Comparison of ENCODE assay signal across 17 cellular contexts in genomic region chr11:571802-572185, GRCh38. TPM values are rescaled to one million over a fixed set of nuclear protein-coding genes. Genes with fewer than 3 reads are reported as not detected.
DNase-seq lines count a peak whose midpoint lies in the region; ATAC-seq, FAIRE-seq and TF ChIP-seq lines count a peak whose summit lies in the region.
"Had no signal": no experiment of that assay in that cellular context is flagged by ENCODE, and none has a peak within 500 bp of the region (broad histone marks: within the 10 kb centered on the region; RNA-seq: fewer than 3 reads in every experiment).

No MANE protein-coding gene starts in this region.

- SMC1A ChIA-PET in GM12878 (lab: Charles Lee; ENCODE audit: uncharacterized antibody, unreplicated experiment), result no interaction called here

- no TSS peak for BruUV-seq in GM12878 (replicated peaks; lab: Mats Ljungman, UMichigan)

- no peaks in the 10 kb centered on the region; the same call in 1 of the 2 replicates for H3K4me1 ChIP-seq in HEK293 (ENCODE audit: control insufficient read depth, insufficient read depth, low read length)
- H3K4me1 ChIP-seq in GM12878 (ENCODE audit: control insufficient read depth, insufficient read depth, low read length), result peaks cover 18% of the 10 kb centered on the region

- H3K4me2 ChIP-seq in GM12878 (ENCODE audit: control insufficient read depth, insufficient read depth), result no peak overlapping the region

- RAD21 ChIA-PET in GM12878 (lab: Charles Lee; ENCODE audit: unreplicated experiment), result no interaction called here

- FAIRE-seq in GM12878 (lab: Jason Lieb, UNC), result no peak
- FAIRE-seq: GM12891, GM19239 had no signal

- H3K36me3 ChIP-seq in HEK293 (ENCODE audit: control insufficient read depth in 2 of 2, insufficient read depth in 1 of 2, low read length in 2 of 2) (no peaks in the 10 kb centered on the region), GM12878 (ENCODE audit: control insufficient read depth in 2 of 2, insufficient read depth in 2 of 2, low read length in 1 of 2) (peaks cover 0 to 4% of the 10 kb centered on the region in 2 experiments; a peak in 2 of 4 replicates)

- H3K9me3 Mint-ChIP-seq in CD4-positive, alpha-beta T cell, result no peaks in the 10 kb centered on the region
- no peaks in the 10 kb centered on the region for H3K9me3 Mint-ChIP-seq in nephron
- H3K9me3 Mint-ChIP-seq: CD4-positive, alpha-beta memory T cell had no signal

- no peak for ATAC-seq in CD4-positive, alpha-beta T cell (ENCODE audit: poor library complexity)
- ATAC-seq in GM12878 (no peak), GM18873 (IDR thresholded peaks at IDR 0.05; ENCODE audit: low FRiP score, unreplicated experiment) (no peak)

- no peak overlapping the region for H2AFZ ChIP-seq in GM12878 (ENCODE audit: control insufficient read depth, low read depth, low read length)

- no peaks in the 10 kb centered on the region for H3K9me3 ChIP-seq in CD4-positive, alpha-beta T cell (ENCODE audit: control insufficient read depth, low read length)
- no peaks in the 10 kb centered on the region for H3K9me3 ChIP-seq in HEK293 (ENCODE audit: control insufficient read depth, insufficient read depth, low read depth, low read length)
- H3K9me3 ChIP-seq in GM12878 (replicated peaks; ENCODE audit: control insufficient read depth, insufficient read depth, low read length), result no peaks in the 10 kb centered on the region

- H3K4me3 Mint-ChIP-seq in CD4-positive, alpha-beta T cell, result peak overlapping the region; percentile 20
- peak overlapping the region; percentile 23 to 32 (median 30) for H3K4me3 Mint-ChIP-seq in nephron
- H3K4me3 Mint-ChIP-seq: B cell had no signal

- DNase-seq in CD4-positive, alpha-beta T cell, result no peak
- DNase-seq in GM12878 (ENCODE audit: low read depth, low spot score) (no peak), NCI-H524 (lab: John Stamatoyannopoulos, UW) (no peak), T-helper 9 cell (no peak), NOMO-1 treated with DMSO at 0.1 percent for 48 hours (lab: John Stamatoyannopoulos, UW; ENCODE audit: unreplicated experiment) (no peak)
- DNase-seq: ACHN, C1 segment of cervical spinal cord, DMS79, HCEC 1CT had no signal

- peaks cover 23% of the 10 kb centered on the region for H3K79me2 ChIP-seq in GM12878 (ENCODE audit: control insufficient read depth, insufficient read depth, low read length)

- no peak overlapping the region for H3K27ac ChIP-seq in CD4-positive, alpha-beta T cell (ENCODE audit: low read depth, low read length)
- H3K27ac ChIP-seq in HEK293 (ENCODE audit: extremely low read depth, low read depth, low read length) (no peak overlapping the region), GM12878 (ENCODE audit: control insufficient read depth, insufficient read depth) (no peak overlapping the region)

- CTCF ChIA-PET in CD4-positive, alpha-beta T cell (lab: Charles Lee), result no interaction called here
- CTCF ChIA-PET in HEK293 (lab: Yijun Ruan, JAX), result no interaction called here
- CTCF ChIA-PET in GM12878 (lab: Yijun Ruan, JAX), result no interaction called here

- no peak for TF ChIP-seq POLR2A in GM12878 (IDR thresholded peaks at IDR 0.05; ENCODE audit: low read depth, low read length)

- no peak for TF ChIP-seq CTCF in CD4-positive, alpha-beta T cell (IDR thresholded peaks at IDR 0.05)
- TF ChIP-seq CTCF in HEK293 (tag by site-specific recombination; IDR thresholded peaks at IDR 0.05), result no peak
- no peak for TF ChIP-seq CTCF in GM12878 (IDR thresholded peaks at IDR 0.05 in 2 of 3, conservative IDR thresholded peaks at IDR 0.05 in 1 of 3; ENCODE audit: control insufficient read depth in 2 of 3, extremely low read depth in 1 of 3, insufficient read depth in 1 of 3, low read depth in 3 of 3, low read length in 3 of 3)
- TF ChIP-seq CTCF in nephron (IDR thresholded peaks at IDR 0.05; ENCODE audit: unreplicated experiment in 3 of 3), result no peak

- peaks cover 5% of the 10 kb centered on the region for H3K36me3 Mint-ChIP-seq in CD4-positive, alpha-beta T cell (ENCODE audit: low read depth)
- H3K36me3 Mint-ChIP-seq in nephron (ENCODE audit: low read depth), result no peaks in the 10 kb centered on the region

- TF ChIP-seq EP300 in GM12878 (IDR thresholded peaks at IDR 0.05; ENCODE audit: borderline replicate concordance in 1 of 2, control insufficient read depth in 1 of 2, low read depth in 2 of 2, low read length in 2 of 2), result no peak

- H4K20me1 ChIP-seq in GM12878 (ENCODE audit: control insufficient read depth, insufficient read depth), result no peaks in the 10 kb centered on the region

- in situ Hi-C loops in GM12878 (cut with MboI), result no loop called here

- peaks cover 4% of the 10 kb centered on the region for H3K27me3 Mint-ChIP-seq in CD4-positive, alpha-beta T cell
- peaks cover 22% of the 10 kb centered on the region for H3K27me3 Mint-ChIP-seq in nephron (ENCODE audit: low read depth)

- POLR2A ChIA-PET in CD4-positive, alpha-beta T cell (lab: Charles Lee), result no interaction called here
- POLR2A ChIA-PET in HEK293 (lab: Yijun Ruan, JAX), result interaction anchor here (0.7 to 1.6 kb wide), 2 partner anchors 10 to 12 kb away, joined by 3 to 4 read pairs; no protein-coding TSS in a partner anchor
- POLR2A ChIA-PET in GM12878 (lab: Charles Lee), result no interaction called here

- intact Hi-C loops in CD4-positive, alpha-beta T cell (cut with DNase I, micrococcal nuclease), result no loop called here
- intact Hi-C loops in GM12878 (cut with micrococcal nuclease; ENCODE audit: unreplicated experiment), result no loop called here

- TF ChIP-seq RAD21 in GM12878 (IDR thresholded peaks at IDR 0.05; ENCODE audit: insufficient read depth, low read depth, low read length), result no peak

- H3K27me3 ChIP-seq in CD4-positive, alpha-beta T cell (ENCODE audit: control insufficient read depth, insufficient read depth, low read length), result no peaks in the 10 kb centered on the region
- peaks cover 0 to 3% of the 10 kb centered on the region in 2 experiments; a peak in 2 of 4 replicates for H3K27me3 ChIP-seq in GM12878 (replicated peaks in 1 of 2; ENCODE audit: control insufficient read depth in 2 of 2, insufficient read depth in 2 of 2, low read length in 1 of 2)

- H3K9ac ChIP-seq in GM12878 (ENCODE audit: control insufficient read depth, insufficient read depth, low read length), result no peak overlapping the region

- WGBS in GM12878 (ENCODE audit: insufficient coverage, insufficient replicate concordance, low lambda C conversion rate, missing lambda C conversion rate), result 63% methylated on average over 8 of the region's 8 CpGs

- peaks cover 19% of the 10 kb centered on the region for H3K4me1 Mint-ChIP-seq in CD4-positive, alpha-beta T cell (ENCODE audit: low read depth)
- peaks cover 15% of the 10 kb centered on the region for H3K4me1 Mint-ChIP-seq in nephron

- no peak overlapping the region for H3K27ac Mint-ChIP-seq in CD4-positive, alpha-beta T cell
- H3K27ac Mint-ChIP-seq in nephron, result peak overlapping the region in 1 of 3 experiments; percentile 51
- H3K27ac Mint-ChIP-seq: B cell; CD4-positive, alpha-beta memory T cell had no signal

- H3K4me3 ChIP-seq in HEK293 (ENCODE audit: low read depth, low read length) (no peak overlapping the region), GM12878 (no peak overlapping the region)

RNA-seq across cellular contexts. Expression of gene PHRF1, which starts 4.5 kb away (rescaled TPM):
- 10 to 100 TPM; 37.1 to 37.6 TPM for total RNA-seq in CD4-positive, alpha-beta T cell
- total RNA-seq in GM12878 (2013; cell fraction: nucleolus; rRNA removed), result 65.8 and 74.9 TPM in 2 replicates
- total RNA-seq in GM12878 (2014; rRNA removed), result 19.2 and 22.0 TPM in 2 replicates
- total RNA-seq in GM12878 (2014; rRNA removed; fragmentation: Illumina TruSeq; extraction: Trizol), result 8.8 and 11.1 TPM in 2 replicates
- total RNA-seq in GM12878 (2021), result 39.4 and 43.5 TPM in 2 replicates
- polyA plus RNA-seq in GM12878 (2011; ENCODE audit: low read depth), result 4.2 TPM
- polyA plus RNA-seq in GM12878 (2011; rRNA removed), result 4.9 and 11.7 TPM in 2 replicates
- polyA plus RNA-seq in GM12878 (2011; cell fraction: cytosol; rRNA removed), result 11.7 and 18.5 TPM in 2 replicates
- polyA plus RNA-seq in GM12878 (2011; cell fraction: nucleus; rRNA removed), result 44.2 and 63.2 TPM in 2 replicates
- 16.1 TPM in 2 replicates for polyA plus RNA-seq in GM12878 (2012)
- polyA plus RNA-seq in GM12878 (2014; fragmentation: Illumina TruSeq; extraction: Trizol), result 2.4 and 8.0 TPM in 2 replicates
- under 1 TPM; 0.13 to 0.42 TPM for polyA plus RNA-seq in GM12878 (2014; fragmentation: Nextera tagmentation; extraction: Ambion mirVana)
- polyA plus RNA-seq in GM12878 (2014; rRNA removed), result 23.4 and 28.2 TPM in 2 replicates
- polyA plus RNA-seq in GM12878 (2016; fragmentation: Nextera tagmentation; extraction: Ambion mirVana), result 10 to 100 TPM; 18.5 to 21.7 TPM
- 9.5 and 17.9 TPM in 2 replicates for polyA minus RNA-seq in GM12878 (2011; rRNA and poly(A)+ RNA removed)
- polyA minus RNA-seq in GM12878 (2011; cell fraction: cytosol; rRNA and poly(A)+ RNA removed), result 12.8 and 12.9 TPM in 2 replicates
- polyA minus RNA-seq in GM12878 (2011; cell fraction: nucleus; rRNA and poly(A)+ RNA removed), result 14.7 and 27.1 TPM in 2 replicates

RNA-seq across cellular contexts. Expression of gene RASSF7, which starts 11.0 kb away (rescaled TPM):
- 10 to 100 TPM; 14.1 to 15.7 TPM for total RNA-seq in CD4-positive, alpha-beta T cell
- 12.2 and 18.6 TPM in 2 replicates for total RNA-seq in GM12878 (2013; cell fraction: nucleolus; rRNA removed)
- total RNA-seq in GM12878 (2014; rRNA removed) (17.8 and 19.0 TPM in 2 replicates), GM12878 (2014; rRNA removed; fragmentation: Illumina TruSeq; extraction: Trizol) (2.8 and 3.0 TPM in 2 replicates), GM12878 (2021) (15.1 and 16.8 TPM in 2 replicates)
- polyA plus RNA-seq in GM12878 (2011; ENCODE audit: low read depth), result 2.7 TPM
- polyA plus RNA-seq in GM12878 (2011; rRNA removed) (3.4 and 9.6 TPM in 2 replicates), GM12878 (2014; fragmentation: Illumina TruSeq; extraction: Trizol) (0.16 and 1.1 TPM in 2 replicates), GM12878 (2014; fragmentation: Nextera tagmentation; extraction: Ambion mirVana) (1 to 10 TPM in 1 of 2 experiments, under 1 TPM in 1; 0.39 to 1.0 TPM), GM12878 (2014; rRNA removed) (21.0 and 26.4 TPM in 2 replicates), GM12878 (2016; fragmentation: Nextera tagmentation; extraction: Ambion mirVana) (10 to 100 TPM; 22.2 to 29.7 TPM)
- polyA plus RNA-seq in GM12878 (2011; cell fraction: cytosol; rRNA removed), result 17.5 and 28.1 TPM in 2 replicates
- 69.5 and 70.3 TPM in 2 replicates for polyA plus RNA-seq in GM12878 (2011; cell fraction: nucleus; rRNA removed)
- 12.6 and 15.4 TPM in 2 replicates for polyA plus RNA-seq in GM12878 (2012)
- polyA minus RNA-seq in GM12878 (2011; rRNA and poly(A)+ RNA removed), result 2.3 and 7.4 TPM in 2 replicates
- polyA minus RNA-seq in GM12878 (2011; cell fraction: cytosol; rRNA and poly(A)+ RNA removed), result 3.2 and 8.7 TPM in 2 replicates
- polyA minus RNA-seq in GM12878 (2011; cell fraction: nucleus; rRNA and poly(A)+ RNA removed), result 8.1 and 14.3 TPM in 2 replicates

RNA-seq across cellular contexts. Expression of gene LMNTD2, which starts 11.3 kb away (rescaled TPM):
- 10 to 100 TPM in 1 of 2 experiments, 1 to 10 TPM in 1; 8.2 to 10.3 TPM for total RNA-seq in CD4-positive, alpha-beta T cell
- 1.7 and 4.5 TPM in 2 replicates for total RNA-seq in GM12878 (2013; cell fraction: nucleolus; rRNA removed)
- total RNA-seq in GM12878 (2014; rRNA removed) (2.1 and 3.8 TPM in 2 replicates), GM12878 (2014; rRNA removed; fragmentation: Illumina TruSeq; extraction: Trizol) (0.45 and 0.83 TPM in 2 replicates), GM12878 (2021) (2.8 and 3.3 TPM in 2 replicates)
- polyA plus RNA-seq in GM12878 (2011; ENCODE audit: low read depth), result 0.76 TPM
- polyA plus RNA-seq in GM12878 (2011; rRNA removed) (0.99 and 1.2 TPM in 2 replicates), GM12878 (2014; fragmentation: Illumina TruSeq; extraction: Trizol) (0.22 TPM in 1 of 2 replicates, not detected in the other), GM12878 (2014; fragmentation: Nextera tagmentation; extraction: Ambion mirVana) (not detected), GM12878 (2014; rRNA removed) (3.5 and 4.1 TPM in 2 replicates), GM12878 (2016; fragmentation: Nextera tagmentation; extraction: Ambion mirVana) (1 to 10 TPM in 1 of 2 experiments, under 1 TPM in 1; 0.88 to 1.4 TPM)
- polyA plus RNA-seq in GM12878 (2011; cell fraction: cytosol; rRNA removed), result 1.1 and 2.5 TPM in 2 replicates
- 33.2 and 35.5 TPM in 2 replicates for polyA plus RNA-seq in GM12878 (2011; cell fraction: nucleus; rRNA removed)
- polyA plus RNA-seq in GM12878 (2012), result 6.5 and 7.0 TPM in 2 replicates
- polyA minus RNA-seq in GM12878 (2011; rRNA and poly(A)+ RNA removed), result 1.5 TPM in 1 of 2 replicates, not detected in the other
- polyA minus RNA-seq in GM12878 (2011; cell fraction: cytosol; rRNA and poly(A)+ RNA removed), result 1.1 and 1.3 TPM in 2 replicates
- 3.1 and 3.8 TPM in 2 replicates for polyA minus RNA-seq in GM12878 (2011; cell fraction: nucleus; rRNA and poly(A)+ RNA removed)

RNA-seq across cellular contexts. Expression of gene LRRC56, which starts 34.5 kb away (rescaled TPM):
- 1 to 10 TPM; 2.4 TPM for total RNA-seq in CD4-positive, alpha-beta T cell
- total RNA-seq in GM12878 (2013; cell fraction: nucleolus; rRNA removed), result 3.4 and 5.1 TPM in 2 replicates
- total RNA-seq in GM12878 (2014; rRNA removed) (0.60 and 0.79 TPM in 2 replicates), GM12878 (2014; rRNA removed; fragmentation: Illumina TruSeq; extraction: Trizol) (0.41 and 0.45 TPM in 2 replicates), GM12878 (2021) (1.7 and 1.9 TPM in 2 replicates)
- 0.20 TPM for polyA plus RNA-seq in GM12878 (2011; ENCODE audit: low read depth)
- polyA plus RNA-seq in GM12878 (2011; rRNA removed) (0.37 and 0.75 TPM in 2 replicates), GM12878 (2014; fragmentation: Illumina TruSeq; extraction: Trizol) (0.19 TPM in 1 of 2 replicates, not detected in the other), GM12878 (2014; fragmentation: Nextera tagmentation; extraction: Ambion mirVana) (under 1 TPM in 1 of 2 experiments, not detected in 1; 0.02 TPM), GM12878 (2014; rRNA removed) (1.6 and 1.9 TPM in 2 replicates), GM12878 (2016; fragmentation: Nextera tagmentation; extraction: Ambion mirVana) (1 to 10 TPM in 1 of 2 experiments, under 1 TPM in 1; 0.62 to 1.0 TPM)
- 0.78 and 1.6 TPM in 2 replicates for polyA plus RNA-seq in GM12878 (2011; cell fraction: cytosol; rRNA removed)
- 8.1 and 9.7 TPM in 2 replicates for polyA plus RNA-seq in GM12878 (2011; cell fraction: nucleus; rRNA removed)
- polyA plus RNA-seq in GM12878 (2012), result 0.87 and 1.1 TPM in 2 replicates
- 1.0 and 1.5 TPM in 2 replicates for polyA minus RNA-seq in GM12878 (2011; rRNA and poly(A)+ RNA removed)
- 0.42 TPM in 1 of 2 replicates, not detected in the other for polyA minus RNA-seq in GM12878 (2011; cell fraction: cytosol; rRNA and poly(A)+ RNA removed)
- 3.1 and 5.0 TPM in 2 replicates for polyA minus RNA-seq in GM12878 (2011; cell fraction: nucleus; rRNA and poly(A)+ RNA removed)
- total RNA-seq: A172 had no signal

RNA-seq across cellular contexts. Expression of gene HRAS, which starts 36.4 kb away (rescaled TPM):
- 10 to 100 TPM; 23.7 to 23.9 TPM for total RNA-seq in CD4-positive, alpha-beta T cell
- total RNA-seq in GM12878 (2013; cell fraction: nucleolus; rRNA removed), result 13.9 and 16.2 TPM in 2 replicates
- 43.5 and 47.6 TPM in 2 replicates for total RNA-seq in GM12878 (2014; rRNA removed)
- total RNA-seq in GM12878 (2014; rRNA removed; fragmentation: Illumina TruSeq; extraction: Trizol), result 25.3 and 31.6 TPM in 2 replicates
- 58.0 and 70.7 TPM in 2 replicates for total RNA-seq in GM12878 (2021)
- 16.1 TPM for polyA plus RNA-seq in GM12878 (2011; ENCODE audit: low read depth)
- 14.3 and 31.9 TPM in 2 replicates for polyA plus RNA-seq in GM12878 (2011; rRNA removed)
- 51.6 and 73.9 TPM in 2 replicates for polyA plus RNA-seq in GM12878 (2011; cell fraction: cytosol; rRNA removed)
- 131 and 165 TPM in 2 replicates for polyA plus RNA-seq in GM12878 (2011; cell fraction: nucleus; rRNA removed)
- polyA plus RNA-seq in GM12878 (2012), result 29.2 and 44.5 TPM in 2 replicates
- 2.2 and 18.1 TPM in 2 replicates for polyA plus RNA-seq in GM12878 (2014; fragmentation: Illumina TruSeq; extraction: Trizol)
- polyA plus RNA-seq in GM12878 (2014; fragmentation: Nextera tagmentation; extraction: Ambion mirVana), result 10 to 100 TPM in 1 of 2 experiments, 1 to 10 TPM in 1; 2.8 to 12.7 TPM
- polyA plus RNA-seq in GM12878 (2014; rRNA removed), result 52.7 and 56.9 TPM in 2 replicates
- polyA plus RNA-seq in GM12878 (2016; fragmentation: Nextera tagmentation; extraction: Ambion mirVana), result 10 to 100 TPM; 23.4 to 72.4 TPM
- polyA minus RNA-seq in GM12878 (2011; rRNA and poly(A)+ RNA removed), result 42.4 and 52.1 TPM in 2 replicates
- polyA minus RNA-seq in GM12878 (2011; cell fraction: cytosol; rRNA and poly(A)+ RNA removed), result 11.9 and 22.7 TPM in 2 replicates
- polyA minus RNA-seq in GM12878 (2011; cell fraction: nucleus; rRNA and poly(A)+ RNA removed), result 17.2 and 27.8 TPM in 2 replicates
